In genomic region chr22:36339171-36340065, GRCh38 we compare ENCODE assay signal across 9 cellular contexts. TPM values are rescaled to one million over a fixed set of nuclear protein-coding genes. Genes with fewer than 3 reads are reported as not detected.
DNase-seq lines count a peak whose midpoint lies in the region; ATAC-seq and TF ChIP-seq lines count a peak whose summit lies in the region.
"Had no signal": no experiment of that assay in that cellular context is flagged by ENCODE, and none has a peak within 500 bp of the region (broad histone marks: within the 10 kb centered on the region; RNA-seq: fewer than 3 reads in every experiment).

No MANE protein-coding gene starts in this region.

- H3K9ac ChIP-seq in rectal smooth muscle tissue (ENCODE audit: low read length) = no peak overlapping the region

- peaks cover 98% of the 10 kb centered on the region for H3K4me1 ChIP-seq in CD8-positive, alpha-beta memory T cell (ENCODE audit: insufficient read depth, low read length)
- H3K4me1 ChIP-seq in rectal smooth muscle tissue (ENCODE audit: control insufficient read depth, insufficient read depth, low read length) = peaks cover 89% of the 10 kb centered on the region

- TF ChIP-seq CTCF in endothelial cell (IDR thresholded peaks at IDR 0.05; ENCODE audit: unreplicated experiment) = no peak

- peaks cover 83 to 97% (median 95%) of the 10 kb centered on the region in 3 donors for H3K4me1 Mint-ChIP-seq in CD8-positive, alpha-beta memory T cell
- peaks cover 75% of the 10 kb centered on the region for H3K4me1 Mint-ChIP-seq in T-helper 1 cell treated with Interleukin-12 subunit alpha and Interleukin-12 subunit beta and Interleukin-4 antibody, amounts not matched to agents 30 μg/mL and 1 μg/mL, for 36 hours (ENCODE audit: low read depth)
- H3K4me1 Mint-ChIP-seq in endothelial cell (ENCODE audit: unreplicated experiment) = peaks cover 57% of the 10 kb centered on the region

- DNase-seq in CD8-positive, alpha-beta memory T cell = peak in 1 of 5 donors; percentile 47
- DNase-seq in endothelial cell (ENCODE audit: low spot score) (no peak), head of caudate nucleus (no peak), NCI-H69 (lab: John Stamatoyannopoulos, UW) (no peak), superior temporal gyrus (ENCODE audit: extremely low spot score) (no peak)
- DNase-seq: cerebellar nuclear complex had no signal

- intact Hi-C loops in head of caudate nucleus (cut with DNase I) = loop anchor here (5.0 kb wide), 1 partner anchor 48 kb away; the partner anchor contains the start of gene MYH9

- H3K9me3 Mint-ChIP-seq in CD8-positive, alpha-beta memory T cell = no peaks in the 10 kb centered on the region
- no peaks in the 10 kb centered on the region for H3K9me3 Mint-ChIP-seq in T-helper 1 cell treated with Interleukin-12 subunit alpha and Interleukin-12 subunit beta and Interleukin-4 antibody, amounts not matched to agents 30 μg/mL and 1 μg/mL, for 36 hours
- no peaks in the 10 kb centered on the region for H3K9me3 Mint-ChIP-seq in endothelial cell (ENCODE audit: unreplicated experiment)

- H3K36me3 ChIP-seq in CD8-positive, alpha-beta memory T cell (ENCODE audit: insufficient read depth, low read length) = peaks cover 81% of the 10 kb centered on the region
- H3K36me3 ChIP-seq in rectal smooth muscle tissue (ENCODE audit: control insufficient read depth, insufficient read depth, low read length) = peaks cover 58% of the 10 kb centered on the region

- H3K27ac Mint-ChIP-seq in CD8-positive, alpha-beta memory T cell = peak overlapping the region; percentile 90 to 99 (median 93)
- H3K27ac Mint-ChIP-seq in T-helper 1 cell treated with Interleukin-12 subunit alpha and Interleukin-12 subunit beta and Interleukin-4 antibody, amounts not matched to agents 30 μg/mL and 1 μg/mL, for 36 hours = peak overlapping the region; percentile 86
- H3K27ac Mint-ChIP-seq in endothelial cell (ENCODE audit: unreplicated experiment) = peak overlapping the region; percentile 8

- POLR2A ChIA-PET in CD8-positive, alpha-beta memory T cell (lab: Charles Lee) = interaction anchor here (0.7 to 1.8 kb wide), 6 partner anchors 9 to 38 kb away, joined by 3 to 5 read pairs (median 4); no protein-coding TSS in a partner anchor

- no peaks in the 10 kb centered on the region for H3K9me3 ChIP-seq in CD8-positive, alpha-beta memory T cell (ENCODE audit: low read length)

- ATAC-seq in GM21786 (IDR thresholded peaks at IDR 0.05; ENCODE audit: unreplicated experiment) = no peak

- CTCF ChIA-PET in CD8-positive, alpha-beta memory T cell (lab: Charles Lee) = interaction anchor here (0.8 to 3.3 kb wide), 15 partner anchors 12 to 147 kb away, joined by 3 to 14 read pairs (median 4); no protein-coding TSS in a partner anchor

- no peak overlapping the region for H3K4me3 ChIP-seq in CD8-positive, alpha-beta memory T cell (ENCODE audit: low read length)
- no peak overlapping the region for H3K4me3 ChIP-seq in rectal smooth muscle tissue (ENCODE audit: low read length)

- H3K4me3 Mint-ChIP-seq in CD8-positive, alpha-beta memory T cell = peak overlapping the region; percentile 40 to 67 (median 65)
- H3K4me3 Mint-ChIP-seq in T-helper 1 cell treated with Interleukin-12 subunit alpha and Interleukin-12 subunit beta and Interleukin-4 antibody, amounts not matched to agents 30 μg/mL and 1 μg/mL, for 36 hours = peak overlapping the region; percentile 25
- peak overlapping the region; percentile 50 for H3K4me3 Mint-ChIP-seq in endothelial cell (ENCODE audit: unreplicated experiment)

- H3K27me3 Mint-ChIP-seq in CD8-positive, alpha-beta memory T cell = peaks cover 0 to 2% of the 10 kb centered on the region in 2 donors
- no peaks in the 10 kb centered on the region for H3K27me3 Mint-ChIP-seq in T-helper 1 cell treated with Interleukin-12 subunit alpha and Interleukin-12 subunit beta and Interleukin-4 antibody, amounts not matched to agents 30 μg/mL and 1 μg/mL, for 36 hours (ENCODE audit: low read depth)
- peaks cover 7% of the 10 kb centered on the region for H3K27me3 Mint-ChIP-seq in endothelial cell (ENCODE audit: unreplicated experiment)

- no peaks in the 10 kb centered on the region for H3K27me3 ChIP-seq in CD8-positive, alpha-beta memory T cell (ENCODE audit: insufficient read depth, low read length, poor library complexity, severe bottlenecking)
- H3K27me3 ChIP-seq in rectal smooth muscle tissue (ENCODE audit: control insufficient read depth, insufficient read depth, low read length) = no peaks in the 10 kb centered on the region

- H3K27ac ChIP-seq in CD8-positive, alpha-beta memory T cell (ENCODE audit: low read depth, low read length) = no peak overlapping the region
- H3K27ac ChIP-seq in rectal smooth muscle tissue (ENCODE audit: low read depth, low read length) = peak overlapping the region; percentile 78

- peaks cover 24 to 95% (median 32%) of the 10 kb centered on the region in 3 donors for H3K36me3 Mint-ChIP-seq in CD8-positive, alpha-beta memory T cell
- peaks cover 64% of the 10 kb centered on the region for H3K36me3 Mint-ChIP-seq in T-helper 1 cell treated with Interleukin-12 subunit alpha and Interleukin-12 subunit beta and Interleukin-4 antibody, amounts not matched to agents 30 μg/mL and 1 μg/mL, for 36 hours (ENCODE audit: low read depth)
- peaks cover 58% of the 10 kb centered on the region for H3K36me3 Mint-ChIP-seq in endothelial cell (ENCODE audit: low read depth, unreplicated experiment)

RNA-seq across cellular contexts. Expression of gene MYH9, which starts 48.3 kb away (rescaled TPM):
- 100 to 1,000 TPM; 680 to 684 TPM for total RNA-seq in CD8-positive, alpha-beta memory T cell
- polyA plus RNA-seq in CD8-positive, alpha-beta memory T cell = 425 TPM
- total RNA-seq in endothelial cell (ENCODE audit: unreplicated experiment) = 931 TPM

Comparison
In these comparisons a context has a peak if more than half of its experiments do, and no peak if none do; other contexts are left out.
1. H3K27ac Mint-ChIP-seq: peak in every context shown above with its lines; median percentile 93 in CD8-positive, alpha-beta memory T cell; 86 in T-helper 1 cell treated with Interleukin-12 subunit alpha and Interleukin-12 subunit beta and Interleukin-4 antibody, amounts not matched to agents 30 μg/mL and 1 μg/mL, for 36 hours; 8 in endothelial cell.